In the genomic region with DNA sequence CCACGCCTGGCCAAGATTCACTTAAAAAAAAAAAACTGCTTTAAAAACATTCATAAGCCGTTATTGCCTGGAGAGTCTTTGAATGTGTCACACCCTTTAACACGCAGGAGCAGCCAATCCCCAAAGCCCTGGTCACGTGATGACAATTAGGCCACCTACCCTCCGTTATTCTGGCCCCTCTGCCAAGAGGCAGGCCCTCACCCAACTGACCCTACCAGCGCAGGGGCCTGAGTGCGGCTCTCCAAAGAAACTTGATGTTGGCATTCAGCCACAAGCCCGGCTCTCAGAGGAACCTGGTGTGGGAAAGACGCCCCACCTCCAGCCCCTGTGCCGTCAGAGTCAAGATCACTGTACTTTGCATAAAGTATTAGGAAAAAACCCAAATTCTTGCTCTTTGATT, we compare ENCODE assay signal across 1 cellular context.
TF ChIP-seq lines count a peak whose summit lies in the region.

No MANE protein-coding gene starts in this region.

TF ChIP-seq in IMR-90, 13 proteins besides CTCF, POLR2A, EP300 and RAD21:
- TF ChIP-seq, protein P1, sequence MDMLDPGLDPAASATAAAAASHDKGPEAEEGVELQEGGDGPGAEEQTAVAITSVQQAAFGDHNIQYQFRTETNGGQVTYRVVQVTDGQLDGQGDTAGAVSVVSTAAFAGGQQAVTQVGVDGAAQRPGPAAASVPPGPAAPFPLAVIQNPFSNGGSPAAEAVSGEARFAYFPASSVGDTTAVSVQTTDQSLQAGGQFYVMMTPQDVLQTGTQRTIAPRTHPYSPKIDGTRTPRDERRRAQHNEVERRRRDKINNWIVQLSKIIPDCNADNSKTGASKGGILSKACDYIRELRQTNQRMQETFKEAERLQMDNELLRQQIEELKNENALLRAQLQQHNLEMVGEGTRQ (IDR thresholded peaks at IDR 0.05; ENCODE audit: low read depth, low read length) = peak; percentile 19
- TF ChIP-seq CEBPB (IDR thresholded peaks at IDR 0.05; ENCODE audit: low read depth, low read length) (no peak), CHD1 (IDR thresholded peaks at IDR 0.05; ENCODE audit: low read depth, low read length) (no peak), RFX5 (IDR thresholded peaks at IDR 0.05; ENCODE audit: low read depth, low read length) (no peak)
